ENCODE assay signal across 22 cellular contexts in genomic region chr5:60545526-60545925, GRCh38.
DNase-seq lines count a peak whose midpoint lies in the region; ATAC-seq and TF ChIP-seq lines count a peak whose summit lies in the region.
"Had no signal": no experiment of that assay in that cellular context is flagged by ENCODE, and none has a peak within 500 bp of the region (broad histone marks: within the 10 kb centered on the region; RNA-seq: fewer than 3 reads in every experiment).

No MANE protein-coding gene starts in this region.

- WGBS in esophagus muscularis mucosa: 21% methylated on average over 3 of the region's 3 CpGs
- WGBS in smooth muscle cell (ENCODE audit: low lambda C conversion rate): 71% methylated on average over 3 of the region's 3 CpGs

- H3K27ac Mint-ChIP-seq in mesothelial cell of epicardium (peak overlapping the region; percentile 91), osteocyte (ENCODE audit: unreplicated experiment) (no peak overlapping the region)
- H3K27ac Mint-ChIP-seq: CD4-positive, alpha-beta T cell had no signal

- H3K4me3 Mint-ChIP-seq in mesothelial cell of epicardium (no peak overlapping the region), osteocyte (ENCODE audit: unreplicated experiment) (no peak overlapping the region)
- H3K4me3 Mint-ChIP-seq: CD4-positive, alpha-beta T cell had no signal

- no peak for TF ChIP-seq EP300 in esophagus muscularis mucosa (IDR thresholded peaks at IDR 0.05)

- no peaks in the 10 kb centered on the region for H3K27me3 Mint-ChIP-seq in mesothelial cell of epicardium (ENCODE audit: low read depth)
- H3K27me3 Mint-ChIP-seq in osteocyte (ENCODE audit: unreplicated experiment): peaks cover 2% of the 10 kb centered on the region

- H3K4me1 Mint-ChIP-seq in mesothelial cell of epicardium (peaks cover 42% of the 10 kb centered on the region), osteocyte (ENCODE audit: unreplicated experiment) (peaks cover 24% of the 10 kb centered on the region)

- no peak overlapping the region for H3K4me3 ChIP-seq in esophagus muscularis mucosa
- no peak overlapping the region for H3K4me3 ChIP-seq in smooth muscle cell
- H3K4me3 ChIP-seq: HAP-1, K562 had no signal

- H3K4me1 ChIP-seq in esophagus muscularis mucosa (peaks cover 0 to 86% (median 73%) of the 10 kb centered on the region in 4 donors), smooth muscle cell (ENCODE audit: low read depth) (peaks cover 14% of the 10 kb centered on the region)
- H3K4me1 ChIP-seq: HAP-1 had no signal

- H3K9ac ChIP-seq in smooth muscle cell (ENCODE audit: low read depth): no peak overlapping the region
- H3K9ac ChIP-seq: SK-N-SH had no signal

- intact Hi-C loops in esophagus muscularis mucosa (cut with DNase I): no loop called here

- H3K27me3 ChIP-seq in esophagus muscularis mucosa (no peaks in the 10 kb centered on the region), smooth muscle cell (ENCODE audit: low read depth) (no peaks in the 10 kb centered on the region)

- H3F3A ChIP-seq in smooth muscle cell (ENCODE audit: low read depth): no peaks in the 10 kb centered on the region

- in situ Hi-C loops in ACHN (cut with HindIII; ENCODE audit: low pct_ligation_motif_present, low pct_unique_long_range_greater_than_20kb, low sequenced_read_pairs): no loop called here

- TF ChIP-seq POLR2A in esophagus muscularis mucosa (IDR thresholded peaks at IDR 0.05; ENCODE audit: low read depth): no peak

- TF ChIP-seq CTCF in esophagus muscularis mucosa (IDR thresholded peaks at IDR 0.05) (no peak), mesothelial cell of epicardium (IDR thresholded peaks at IDR 0.05; ENCODE audit: unreplicated experiment) (no peak), smooth muscle cell (IDR thresholded peaks at IDR 0.05; ENCODE audit: borderline replicate concordance, insufficient read depth, poor library complexity, severe bottlenecking) (no peak), osteocyte (IDR thresholded peaks at IDR 0.05) (no peak), omental fat pad (IDR thresholded peaks at IDR 0.05) (no peak)

- no peak for DNase-seq in esophagus muscularis mucosa (ENCODE audit: extremely low spot score)
- DNase-seq in mesothelial cell of epicardium (ENCODE audit: low spot score in 2 of 2, unreplicated experiment in 2 of 2): no peak
- no peak for DNase-seq in smooth muscle cell (lab: John Stamatoyannopoulos, UW; ENCODE audit: unreplicated experiment)
- DNase-seq in osteocyte (ENCODE audit: extremely low spot score, unreplicated experiment): no peak
- no peak for DNase-seq in NCI-H510A (lab: John Stamatoyannopoulos, UW)
- no peak for DNase-seq in omental fat pad (ENCODE audit: low spot score)
- DNase-seq in ACHN: no peak
- DNase-seq: CD4-positive, alpha-beta T cell; DMS53; GOT3; Kasumi-1; NCI-H1092 treated with DMSO at 0.1 percent for 48 hours; NCI-H1436; NCI-H187; NCI-H2081 treated with DMSO at 0.1 percent for 48 hours; NCI-H2171; NCI-H226; NCI-H510A treated with DMSO at 0.1 percent for 48 hours; NCI-H748 treated with DMSO at 0.1 percent for 48 hours; SK-N-SH had no signal

- H3K36me3 Mint-ChIP-seq in mesothelial cell of epicardium (peaks cover 5% of the 10 kb centered on the region), osteocyte (ENCODE audit: unreplicated experiment) (peaks cover 1% of the 10 kb centered on the region)

- no peaks in the 10 kb centered on the region for H4K20me1 ChIP-seq in smooth muscle cell (ENCODE audit: low read depth)

- H3K4me2 ChIP-seq in smooth muscle cell: no peak overlapping the region
- H3K4me2 ChIP-seq: SK-N-SH had no signal

- ATAC-seq in omental fat pad (ENCODE audit: low FRiP score): no peak
- ATAC-seq: K562 had no signal

- H3K79me2 ChIP-seq in smooth muscle cell (ENCODE audit: low read depth): no peaks in the 10 kb centered on the region

- peak overlapping the region; percentile 66 to 82 (median 76) for H3K27ac ChIP-seq in esophagus muscularis mucosa (replicated peaks in 1 of 4)
- H3K27ac ChIP-seq in smooth muscle cell (ENCODE audit: low read depth): no peak overlapping the region

- H3K9me3 ChIP-seq in esophagus muscularis mucosa: no peaks in the 10 kb centered on the region
- H3K9me3 ChIP-seq in smooth muscle cell (replicated peaks; ENCODE audit: low read depth): no peaks in the 10 kb centered on the region
- H3K9me3 ChIP-seq: HAP-1, SK-N-SH had no signal

- peak overlapping the region; percentile 41 for H2AFZ ChIP-seq in smooth muscle cell (ENCODE audit: low read depth)

- H3K9me3 Mint-ChIP-seq in mesothelial cell of epicardium: peaks cover 19% of the 10 kb centered on the region
- H3K9me3 Mint-ChIP-seq in osteocyte (ENCODE audit: unreplicated experiment): no peaks in the 10 kb centered on the region
- H3K9me3 Mint-ChIP-seq: CD4-positive, alpha-beta T cell had no signal

- H3K36me3 ChIP-seq in esophagus muscularis mucosa (no peaks in the 10 kb centered on the region), smooth muscle cell (ENCODE audit: low read depth) (no peaks in the 10 kb centered on the region)
- H3K36me3 ChIP-seq: HAP-1 had no signal
